Comparison of ENCODE assay signal across 33 cellular contexts in genomic region chr16:28289106-28289505, GRCh38. TPM values are rescaled to one million over a fixed set of nuclear protein-coding genes. Genes with fewer than 3 reads are reported as not detected.
DNase-seq lines count a peak whose midpoint lies in the region; ATAC-seq and TF ChIP-seq lines count a peak whose summit lies in the region.
"Had no signal": no experiment of that assay in that cellular context is flagged by ENCODE, and none has a peak within 500 bp of the region (broad histone marks: within the 10 kb centered on the region; RNA-seq: fewer than 3 reads in every experiment).

No MANE protein-coding gene starts in this region.

- 22 to 41% (median 24%) methylated on average over 5 of the region's 5 CpGs for WGBS in psoas muscle, 3 donors

- no peak overlapping the region for H3K9ac ChIP-seq in Loucy (ENCODE audit: low read depth, low read length, poor library complexity, severe bottlenecking)

- H3K9me3 ChIP-seq in Loucy (ENCODE audit: insufficient read depth, low read depth, low read length) (no peaks in the 10 kb centered on the region), psoas muscle (no peaks in the 10 kb centered on the region)
- H3K9me3 ChIP-seq: A549, Caco-2, esophagus squamous epithelium, left lung, thyroid gland had no signal

- H3K4me3 Mint-ChIP-seq in activated T-cell treated with anti-CD3 and anti-CD28 coated beads, Interleukin-2, amount 50 U/mL, for 24 hours: no peak overlapping the region
- H3K4me3 Mint-ChIP-seq: activated B cell treated with CpG ODN at 0.5 μM for 24 hours; activated CD4-positive, alpha-beta memory T cell treated with anti-CD3 and anti-CD28 coated beads for 36 hours; stimulated activated naive CD8-positive, alpha-beta T cell treated with anti-CD3 and anti-CD28 coated beads, Interleukin-15, amount 100 ng/mL, for 72 hours had no signal

- no peaks in the 10 kb centered on the region for H3K9me2 ChIP-seq in Loucy (replicated peaks; ENCODE audit: low read depth, low read length)

- no peaks in the 10 kb centered on the region for H4K20me1 ChIP-seq in Loucy (ENCODE audit: insufficient read depth, low read length, poor library complexity, severe bottlenecking)

- H3K4me1 ChIP-seq in Loucy (ENCODE audit: insufficient read depth, low read length, poor library complexity, severe bottlenecking): peaks cover 18% of the 10 kb centered on the region
- H3K4me1 ChIP-seq in psoas muscle: peaks cover 43% of the 10 kb centered on the region
- H3K4me1 ChIP-seq: Caco-2 had no signal

- no peaks in the 10 kb centered on the region for H3F3A ChIP-seq in Loucy (ENCODE audit: low read depth)

- H3K27ac ChIP-seq in psoas muscle: peak overlapping the region; percentile 66
- H3K27ac ChIP-seq: A549, esophagus squamous epithelium, left lung, PC-9, thyroid gland had no signal

- TF ChIP-seq CTCF in Loucy (conservative IDR thresholded peaks at IDR 0.05; ENCODE audit: low read length) (no peak), psoas muscle (IDR thresholded peaks at IDR 0.05) (no peak)

- no peak overlapping the region for H3K4me2 ChIP-seq in Loucy (ENCODE audit: low read depth, low read length, poor library complexity, severe bottlenecking)
- H3K4me2 ChIP-seq: A549, PC-9, smooth muscle cell had no signal

- no peaks in the 10 kb centered on the region for H3K36me3 Mint-ChIP-seq in activated T-cell treated with anti-CD3 and anti-CD28 coated beads, Interleukin-2, amount 50 U/mL, for 24 hours (ENCODE audit: low read depth)
- H3K36me3 Mint-ChIP-seq: activated CD4-positive, alpha-beta memory T cell treated with anti-CD3 and anti-CD28 coated beads for 36 hours; activated naive CD4-positive, alpha-beta T cell treated with anti-CD3 and anti-CD28 coated beads, Interleukin-2, amount 50 U/mL, for 72 hours had no signal

- no peaks in the 10 kb centered on the region for H3K9me3 Mint-ChIP-seq in activated T-cell treated with anti-CD3 and anti-CD28 coated beads, Interleukin-2, amount 50 U/mL, for 24 hours
- H3K9me3 Mint-ChIP-seq: activated B cell treated with CpG ODN at 0.5 μM for 24 hours; activated CD4-positive, alpha-beta memory T cell treated with anti-CD3 and anti-CD28 coated beads for 36 hours; activated naive CD4-positive, alpha-beta T cell treated with anti-CD3 and anti-CD28 coated beads, Interleukin-2, amount 50 U/mL, for 72 hours; stimulated activated naive CD8-positive, alpha-beta T cell treated with anti-CD3 and anti-CD28 coated beads, Interleukin-15, amount 100 ng/mL, for 72 hours had no signal

- H3K27me3 Mint-ChIP-seq in activated T-cell treated with anti-CD3 and anti-CD28 coated beads, Interleukin-2, amount 50 U/mL, for 24 hours: no peaks in the 10 kb centered on the region
- H3K27me3 Mint-ChIP-seq: activated B cell treated with CpG ODN at 0.5 μM for 24 hours; activated CD4-positive, alpha-beta memory T cell treated with anti-CD3 and anti-CD28 coated beads for 36 hours; stimulated activated naive CD8-positive, alpha-beta T cell treated with anti-CD3 and anti-CD28 coated beads, Interleukin-15, amount 100 ng/mL, for 72 hours had no signal

- H3K4me1 Mint-ChIP-seq in activated T-cell treated with anti-CD3 and anti-CD28 coated beads, Interleukin-2, amount 50 U/mL, for 24 hours (ENCODE audit: low read depth): peaks cover 29% of the 10 kb centered on the region

- no peak for DNase-seq in activated T-cell treated with anti-CD3 and anti-CD28 coated beads, Interleukin-2, amount 50 U/mL, for 24 hours
- no peak for DNase-seq in activated T-cell treated with anti-CD3 and anti-CD28 coated beads, Interleukin-2, amount 50 U/mL, for 1 hour
- DNase-seq in left kidney (ENCODE audit: low read depth, low spot score): peak; percentile 59
- DNase-seq in psoas muscle: no peak
- no peak for DNase-seq in central memory CD4-positive, alpha-beta T cell
- no peak for DNase-seq in COLO668 (lab: John Stamatoyannopoulos, UW; ENCODE audit: unreplicated experiment)
- DNase-seq in globus pallidus (ENCODE audit: low spot score): no peak
- DNase-seq: activated B cell treated with CpG ODN at 0.5 μM for 24 hours; activated CD4-positive, alpha-beta memory T cell treated with anti-CD3 and anti-CD28 coated beads for 36 hours; AML-193; Caco-2; DMS79; esophagus squamous epithelium; foreskin melanocyte; GF-D8; H7; left lung; mesenchymal stem cell; MM.1S; NCI-H146; NCI-H510A; PC-9; retina; stimulated activated CD4-positive, alpha-beta T cell treated with anti-CD3 and anti-CD28 coated beads, Interleukin-1b, Interleukin-23, amount 100 ng/mL, for 48 hours; stimulated activated CD8-positive, alpha-beta memory T cell treated with anti-CD3 and anti-CD28 coated beads, Interleukin-4, amount 100 ng/mL, for 48 hours; stimulated activated naive CD8-positive, alpha-beta T cell treated with anti-CD3 and anti-CD28 coated beads, Interleukin-15, amount 100 ng/mL, for 72 hours; thyroid gland had no signal

- peak overlapping the region; percentile 46; the same call in 1 of the 2 replicates for H2AFZ ChIP-seq in Loucy (ENCODE audit: low read length)
- H2AFZ ChIP-seq: PC-9 had no signal

- no peak overlapping the region for H3K4me3 ChIP-seq in Loucy (ENCODE audit: low read length, poor library complexity, severe bottlenecking)
- H3K4me3 ChIP-seq in psoas muscle: no peak overlapping the region
- H3K4me3 ChIP-seq: A549, esophagus squamous epithelium, K562, left lung, PC-9, smooth muscle cell, thyroid gland had no signal

- peak in 2 of 4 donors; percentile 16 to 50 for ATAC-seq in psoas muscle
- ATAC-seq: A549; activated naive CD4-positive, alpha-beta T cell treated with anti-CD3 and anti-CD28 coated beads, Interleukin-2, amount 50 U/mL, for 72 hours; K562; left lung; Right ventricle myocardium inferior; stimulated activated naive CD8-positive, alpha-beta T cell treated with anti-CD3 and anti-CD28 coated beads, Interleukin-15, amount 100 ng/mL, for 72 hours had no signal

- peaks cover 4% of the 10 kb centered on the region; the same call in 1 of the 2 replicates for H3K79me2 ChIP-seq in Loucy (ENCODE audit: insufficient read depth, low read length)

- H3K27ac Mint-ChIP-seq in activated T-cell treated with anti-CD3 and anti-CD28 coated beads, Interleukin-2, amount 50 U/mL, for 24 hours: peak overlapping the region; percentile 1
- H3K27ac Mint-ChIP-seq: activated B cell treated with CpG ODN at 0.5 μM for 24 hours; activated CD4-positive, alpha-beta memory T cell treated with anti-CD3 and anti-CD28 coated beads for 36 hours; activated naive CD4-positive, alpha-beta T cell treated with anti-CD3 and anti-CD28 coated beads, Interleukin-2, amount 50 U/mL, for 72 hours; stimulated activated naive CD8-positive, alpha-beta T cell treated with anti-CD3 and anti-CD28 coated beads, Interleukin-15, amount 100 ng/mL, for 72 hours had no signal

- no peaks in the 10 kb centered on the region for H3K36me3 ChIP-seq in Loucy (ENCODE audit: insufficient read depth, low read length)
- H3K36me3 ChIP-seq in psoas muscle (ENCODE audit: insufficient read depth in 1 of 2, low read depth in 1 of 2): no peaks in the 10 kb centered on the region
- H3K36me3 ChIP-seq: esophagus squamous epithelium, left lung, thyroid gland had no signal

- intact Hi-C loops in psoas muscle (cut with DNase I): no loop called here

- H3K27me3 ChIP-seq in Loucy (ENCODE audit: insufficient read depth, low read length, poor library complexity, severe bottlenecking) (peaks cover 10% of the 10 kb centered on the region), psoas muscle (ENCODE audit: insufficient read depth in 3 of 3, low read length in 2 of 3) (no peaks in the 10 kb centered on the region)
- H3K27me3 ChIP-seq: thyroid gland had no signal

RNA-seq across cellular contexts. Expression of gene SBK1, which starts 3.2 kb away (rescaled TPM):
- 10 to 100 TPM in 2 of 4 donors, 1 to 10 TPM in 2; 2.5 to 20.6 (median 9.2) TPM for total RNA-seq in psoas muscle
- polyA plus RNA-seq in psoas muscle: 1 to 10 TPM; 1.3 to 5.3 (median 1.9) TPM
